Comparison of ENCODE assay signal across 9 cellular contexts in genomic region chr1:41483960-41484844, GRCh38. TPM values are rescaled to one million over a fixed set of nuclear protein-coding genes. Genes with fewer than 3 reads are reported as not detected.
DNase-seq lines count a peak whose midpoint lies in the region; ATAC-seq and TF ChIP-seq lines count a peak whose summit lies in the region.
"Had no signal": no experiment of that assay in that cellular context is flagged by ENCODE, and none has a peak within 500 bp of the region (broad histone marks: within the 10 kb centered on the region; RNA-seq: fewer than 3 reads in every experiment).

EDN2 (minus strand) TSS chr1:41484683; CDS start chr1:41484601, 82 bp downstream.

- CTCF ChIA-PET in activated CD8-positive, alpha-beta memory T cell treated with anti-CD3 and anti-CD28 coated beads, Interleukin-2, amount 10 ng/mL, durations not matched to agents 7 days and 5 days (lab: Charles Lee), result interaction anchor here (1.0 kb wide), 1 partner anchor 30 kb away, joined by 3 read pairs; no protein-coding TSS in a partner anchor

- no peaks in the 10 kb centered on the region for H3K9me3 Mint-ChIP-seq in activated CD8-positive, alpha-beta memory T cell treated with anti-CD3 and anti-CD28 coated beads, Interleukin-2, amount 10 ng/mL, durations not matched to agents 7 days and 5 days (ENCODE audit: low read depth)

- peak; percentile 65; the same call in 1 of the 2 replicates for TF ChIP-seq EP300 in Ishikawa (IDR thresholded peaks at IDR 0.05; ENCODE audit: borderline replicate concordance)

- peaks cover 14% of the 10 kb centered on the region for H3K27me3 Mint-ChIP-seq in activated CD8-positive, alpha-beta memory T cell treated with anti-CD3 and anti-CD28 coated beads, Interleukin-2, amount 10 ng/mL, durations not matched to agents 7 days and 5 days

- no peak within 1 kb of the TSS for H3K4me3 Mint-ChIP-seq in activated CD8-positive, alpha-beta memory T cell treated with anti-CD3 and anti-CD28 coated beads, Interleukin-2, amount 10 ng/mL, durations not matched to agents 7 days and 5 days

- in situ Hi-C loops in ACHN (cut with HindIII; ENCODE audit: low pct_ligation_motif_present, low pct_unique_long_range_greater_than_20kb, low sequenced_read_pairs), result no loop called here

- DNase-seq in ACHN (peak; percentile 86), left kidney (ENCODE audit: low read depth, low spot score) (peak; percentile 79), GDM1 (lab: John Stamatoyannopoulos, UW) (no peak), DMS 273 treated with DMSO at 0.1 percent for 48 hours (lab: John Stamatoyannopoulos, UW) (no peak)
- DNase-seq in activated CD8-positive, alpha-beta memory T cell treated with anti-CD3 and anti-CD28 coated beads, Interleukin-2, amount 10 ng/mL, durations not matched to agents 7 days and 5 days, result no peak
- DNase-seq: naive B cell had no signal

- ATAC-seq in SK-N-SH treated with all-trans-retinoic acid at 6 μM for 48 hours, result peak; percentile 47
- no peak for ATAC-seq in activated CD8-positive, alpha-beta memory T cell treated with anti-CD3 and anti-CD28 coated beads, Interleukin-2, amount 10 ng/mL, durations not matched to agents 7 days and 5 days
- no peak for ATAC-seq in GM18519 (IDR thresholded peaks at IDR 0.05; ENCODE audit: low FRiP score, unreplicated experiment)

- no peaks in the 10 kb centered on the region for H3K4me1 Mint-ChIP-seq in activated CD8-positive, alpha-beta memory T cell treated with anti-CD3 and anti-CD28 coated beads, Interleukin-2, amount 10 ng/mL, durations not matched to agents 7 days and 5 days

- 0 out of 2 replicates have a peak, but pooled peaks have one; percentile 13 for TF ChIP-seq RAD21 in Ishikawa (IDR thresholded peaks at IDR 0.05; ENCODE audit: low read depth)

- H3K36me3 Mint-ChIP-seq in activated CD8-positive, alpha-beta memory T cell treated with anti-CD3 and anti-CD28 coated beads, Interleukin-2, amount 10 ng/mL, durations not matched to agents 7 days and 5 days, result no peaks in the 10 kb centered on the region

- H3K27ac Mint-ChIP-seq in activated CD8-positive, alpha-beta memory T cell treated with anti-CD3 and anti-CD28 coated beads, Interleukin-2, amount 10 ng/mL, durations not matched to agents 7 days and 5 days, result no peak within 1 kb of the TSS
- H3K27ac Mint-ChIP-seq: naive B cell had no signal

TF ChIP-seq in Ishikawa, 13 proteins besides CTCF, POLR2A, EP300 and RAD21:
- TF ChIP-seq FOXM1 (IDR thresholded peaks at IDR 0.05; ENCODE audit: borderline replicate concordance, low read depth) (no peak), TAF1 (IDR thresholded peaks at IDR 0.05; ENCODE audit: low read depth) (no peak; the same call in 1 of the 2 replicates), ZBTB7A (IDR thresholded peaks at IDR 0.05; ENCODE audit: low read depth) (peak; percentile 46; the same call in 1 of the 2 replicates), YY1 (IDR thresholded peaks at IDR 0.05; ENCODE audit: low read depth) (no peak), TEAD4 (IDR thresholded peaks at IDR 0.05) (peak; percentile 45; the same call in 1 of the 2 replicates), CEBPB (IDR thresholded peaks at IDR 0.05) (no peak), NFIC (IDR thresholded peaks at IDR 0.05) (peak; percentile 94), TCF12 (IDR thresholded peaks at IDR 0.05; ENCODE audit: low read depth) (peak; percentile 79)
- TF ChIP-seq, protein P1, sequence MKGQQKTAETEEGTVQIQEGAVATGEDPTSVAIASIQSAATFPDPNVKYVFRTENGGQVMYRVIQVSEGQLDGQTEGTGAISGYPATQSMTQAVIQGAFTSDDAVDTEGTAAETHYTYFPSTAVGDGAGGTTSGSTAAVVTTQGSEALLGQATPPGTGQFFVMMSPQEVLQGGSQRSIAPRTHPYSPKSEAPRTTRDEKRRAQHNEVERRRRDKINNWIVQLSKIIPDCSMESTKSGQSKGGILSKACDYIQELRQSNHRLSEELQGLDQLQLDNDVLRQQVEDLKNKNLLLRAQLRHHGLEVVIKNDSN (IDR thresholded peaks at IDR 0.05), result peak; percentile 20; the same call in 1 of the 2 replicates
- TF ChIP-seq, protein P2, sequence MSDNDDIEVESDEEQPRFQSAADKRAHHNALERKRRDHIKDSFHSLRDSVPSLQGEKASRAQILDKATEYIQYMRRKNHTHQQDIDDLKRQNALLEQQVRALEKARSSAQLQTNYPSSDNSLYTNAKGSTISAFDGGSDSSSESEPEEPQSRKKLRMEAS (IDR thresholded peaks at IDR 0.05), result peak; percentile 58
TF ChIP-seq in Ishikawa: peak in this region for 6.

TF ChIP-seq in SK-N-SH treated with all-trans-retinoic acid at 6 μM for 48 hours, 23 proteins besides CTCF, POLR2A, EP300 and RAD21:
- no peak for TF ChIP-seq BACH2 (CRISPR knock-in tag; IDR thresholded peaks at IDR 0.05; ENCODE audit: borderline replicate concordance)
- TF ChIP-seq ISL1 (CRISPR knock-in tag; IDR thresholded peaks at IDR 0.05), result no peak
- TF ChIP-seq TCF4 (CRISPR knock-in tag; IDR thresholded peaks at IDR 0.05; ENCODE audit: borderline replicate concordance), result no peak
- TF ChIP-seq POU6F1 (CRISPR knock-in tag; IDR thresholded peaks at IDR 0.05; ENCODE audit: borderline replicate concordance, low read depth), result no peak
- TF ChIP-seq, protein P3, sequence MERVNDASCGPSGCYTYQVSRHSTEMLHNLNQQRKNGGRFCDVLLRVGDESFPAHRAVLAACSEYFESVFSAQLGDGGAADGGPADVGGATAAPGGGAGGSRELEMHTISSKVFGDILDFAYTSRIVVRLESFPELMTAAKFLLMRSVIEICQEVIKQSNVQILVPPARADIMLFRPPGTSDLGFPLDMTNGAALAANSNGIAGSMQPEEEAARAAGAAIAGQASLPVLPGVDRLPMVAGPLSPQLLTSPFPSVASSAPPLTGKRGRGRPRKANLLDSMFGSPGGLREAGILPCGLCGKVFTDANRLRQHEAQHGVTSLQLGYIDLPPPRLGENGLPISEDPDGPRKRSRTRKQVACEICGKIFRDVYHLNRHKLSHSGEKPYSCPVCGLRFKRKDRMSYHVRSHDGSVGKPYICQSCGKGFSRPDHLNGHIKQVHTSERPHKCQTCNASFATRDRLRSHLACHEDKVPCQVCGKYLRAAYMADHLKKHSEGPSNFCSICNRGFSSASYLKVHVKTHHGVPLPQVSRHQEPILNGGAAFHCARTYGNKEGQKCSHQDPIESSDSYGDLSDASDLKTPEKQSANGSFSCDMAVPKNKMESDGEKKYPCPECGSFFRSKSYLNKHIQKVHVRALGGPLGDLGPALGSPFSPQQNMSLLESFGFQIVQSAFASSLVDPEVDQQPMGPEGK (CRISPR knock-in tag; IDR thresholded peaks at IDR 0.05; ENCODE audit: borderline replicate concordance), result no peak
- TF ChIP-seq GLIS3 (CRISPR knock-in tag; IDR thresholded peaks at IDR 0.05), result no peak
- no peak for TF ChIP-seq CSRNP3 (CRISPR knock-in tag; IDR thresholded peaks at IDR 0.05)
- TF ChIP-seq PPARA (CRISPR knock-in tag; IDR thresholded peaks at IDR 0.05; ENCODE audit: borderline replicate concordance), result no peak
- no peak for TF ChIP-seq ZFP30 (CRISPR knock-in tag; IDR thresholded peaks at IDR 0.05)

RNA-seq across cellular contexts. Expression of gene EDN2, which starts in this region (rescaled TPM):
- total RNA-seq in activated CD8-positive, alpha-beta memory T cell treated with anti-CD3 and anti-CD28 coated beads, Interleukin-2, amount 10 ng/mL, durations not matched to agents 7 days and 5 days, result not detected

Comparison
In these comparisons a context has a peak if more than half of its experiments do, and no peak if none do; other contexts are left out.
1. DNase-seq: peak in ACHN (single experiment) and left kidney (single experiment); none in activated CD8-positive, alpha-beta memory T cell treated with anti-CD3 and anti-CD28 coated beads, Interleukin-2, amount 10 ng/mL, durations not matched to agents 7 days and 5 days (single experiment), GDM1 (single experiment) and DMS 273 treated with DMSO at 0.1 percent for 48 hours (single experiment).